ENCODE assay signal across 2 cellular contexts in the genomic region with DNA sequence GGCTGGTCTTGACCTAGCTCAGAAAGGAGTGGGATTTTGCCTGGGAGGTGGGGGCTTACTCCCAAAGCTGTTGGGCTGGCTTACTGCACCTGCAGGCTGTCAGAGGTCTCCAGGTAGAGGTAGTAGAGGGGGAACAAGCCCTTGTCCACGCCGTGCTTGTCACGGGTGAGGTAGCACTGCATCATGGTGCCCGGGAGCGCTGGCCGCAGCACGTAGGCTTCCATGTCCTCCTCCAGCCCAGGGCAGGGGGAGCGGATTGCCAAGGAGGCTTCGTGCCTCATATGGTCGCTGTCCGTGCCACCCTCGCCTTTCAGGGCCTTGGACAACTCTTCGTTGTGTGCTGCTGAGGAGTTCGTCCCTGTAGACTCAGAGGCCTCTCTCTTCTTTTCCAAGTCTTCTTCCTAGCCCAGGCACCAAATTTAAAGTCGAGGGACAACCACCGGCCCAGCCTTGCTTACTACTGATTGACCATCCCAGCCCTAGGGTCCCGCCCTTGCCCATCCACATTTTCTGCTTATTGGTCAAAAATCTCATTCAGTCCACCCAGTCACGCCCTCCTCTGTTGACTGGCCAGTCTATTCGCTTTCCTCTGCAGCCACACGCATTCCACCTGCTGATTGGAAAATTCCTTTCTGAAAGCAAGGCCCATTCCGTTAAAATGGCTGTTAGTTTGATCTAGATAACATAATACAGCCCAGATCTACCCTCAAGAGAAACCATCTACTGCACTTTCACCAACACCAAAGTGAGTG.
TF ChIP-seq lines count a peak whose summit lies in the region.

No MANE protein-coding gene starts in this region.

TF ChIP-seq in WTC11, 78 proteins besides CTCF, POLR2A, EP300 and RAD21:
- TF ChIP-seq NFYB (CRISPR knock-in tag; conservative IDR thresholded peaks at IDR 0.05; ENCODE audit: low read depth) (peak; percentile 60), ZNF416 (CRISPR knock-in tag; IDR thresholded peaks at IDR 0.05) (no peak)

TF ChIP-seq in HepG2, 621 proteins besides CTCF, POLR2A, EP300 and RAD21:
- TF ChIP-seq PHF21A (CRISPR knock-in tag; IDR thresholded peaks at IDR 0.05), result no peak
- no peak for TF ChIP-seq MTF2 (CRISPR knock-in tag; IDR thresholded peaks at IDR 0.05; ENCODE audit: borderline replicate concordance)
- no peak for TF ChIP-seq AGO1 (IDR thresholded peaks at IDR 0.05; ENCODE audit: low read depth, low read length, poor library complexity, severe bottlenecking)
- TF ChIP-seq FOSL1 (CRISPR knock-in tag; IDR thresholded peaks at IDR 0.05; ENCODE audit: borderline replicate concordance), result no peak
- no peak for TF ChIP-seq ZNF337 (CRISPR knock-in tag; IDR thresholded peaks at IDR 0.05; ENCODE audit: borderline replicate concordance, low read depth)
- TF ChIP-seq DPF2 (CRISPR knock-in tag; IDR thresholded peaks at IDR 0.05; ENCODE audit: borderline replicate concordance, low read depth), result no peak
- no peak for TF ChIP-seq GATA4 (IDR thresholded peaks at IDR 0.05; ENCODE audit: borderline replicate concordance, low read depth)
- TF ChIP-seq ZNF333 (CRISPR knock-in tag; IDR thresholded peaks at IDR 0.05; ENCODE audit: borderline replicate concordance), result no peak
